In the genomic region with DNA sequence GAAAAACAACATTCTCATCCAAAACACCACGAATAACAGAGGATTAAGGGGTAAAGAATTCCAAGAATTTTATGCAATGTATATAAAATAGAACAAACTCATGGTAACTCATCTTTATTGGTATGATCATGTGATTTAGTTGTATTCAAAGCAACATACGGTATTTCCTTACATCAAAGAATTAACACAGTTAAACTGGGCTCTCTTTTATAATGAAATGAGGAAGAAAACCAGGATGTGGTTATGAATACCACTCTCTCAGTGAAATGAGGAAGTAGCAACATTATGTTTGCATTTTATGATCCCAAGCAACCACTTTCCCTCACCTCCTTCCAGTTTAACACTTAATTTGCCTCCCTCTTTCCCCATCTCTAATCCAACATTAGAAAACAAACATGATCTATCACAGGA, we compare ENCODE assay signal across 8 cellular contexts. TPM values are rescaled to one million over a fixed set of nuclear protein-coding genes. Genes with fewer than 3 reads are reported as not detected.
DNase-seq lines count a peak whose midpoint lies in the region; ATAC-seq and TF ChIP-seq lines count a peak whose summit lies in the region.

No MANE protein-coding gene starts in this region.

- H3K27ac ChIP-seq in PC-9 (peak overlapping the region; percentile 77), MM.1S (ENCODE audit: low read length) (no peak overlapping the region)

- peak overlapping the region; percentile 43 for H3K4me2 ChIP-seq in PC-9
- H3K4me2 ChIP-seq in MM.1S (ENCODE audit: low read depth, low read length) = no peak overlapping the region

- H3K9ac ChIP-seq in MM.1S (ENCODE audit: low read length) = no peak overlapping the region

- H3K4me1 ChIP-seq in PC-9 (replicated peaks; ENCODE audit: insufficient read depth) = peaks cover 53% of the 10 kb centered on the region
- H3K4me1 ChIP-seq in MM.1S (ENCODE audit: low read length) = no peaks in the 10 kb centered on the region

- POLR2A ChIA-PET in PC-9 (lab: Charles Lee; ENCODE audit: unreplicated experiment) = interaction anchor here (0.7 kb wide), 1 partner anchor 1203 kb away, joined by 3 read pairs; no protein-coding TSS in a partner anchor

- peaks cover 74% of the 10 kb centered on the region for H3K79me2 ChIP-seq in PC-9 (ENCODE audit: low read depth)
- H3K79me2 ChIP-seq in MM.1S (ENCODE audit: low read length) = 0 out of 2 replicates have a peak, but pooled peaks cover 5% of the 10 kb centered on the region

- peaks cover 25% of the 10 kb centered on the region for H3K36me3 ChIP-seq in PC-9 (ENCODE audit: low read depth)
- H3K36me3 ChIP-seq in MM.1S (replicated peaks; ENCODE audit: insufficient read depth, low read length) = no peaks in the 10 kb centered on the region

- H3K4me3 ChIP-seq in PC-9 = peak overlapping the region; percentile 5; the same call in 1 of the 2 replicates
- H3K4me3 ChIP-seq in epithelial cell of esophagus (ENCODE audit: low read length) = no peak overlapping the region
- H3K4me3 ChIP-seq in MM.1S (ENCODE audit: low read length) = no peak overlapping the region

- H3K9me3 Mint-ChIP-seq in activated CD4-positive, alpha-beta T cell treated with anti-CD3 and anti-CD28 coated beads, Interleukin-2, amount 10 ng/mL, durations not matched to agents 24 days and 14 days = peaks cover 4% of the 10 kb centered on the region

- no peaks in the 10 kb centered on the region for H4K20me1 ChIP-seq in PC-9 (ENCODE audit: insufficient read depth)
- H4K20me1 ChIP-seq in MM.1S (ENCODE audit: insufficient read depth, low read length) = no peaks in the 10 kb centered on the region

- DNase-seq in activated CD4-positive, alpha-beta T cell treated with anti-CD3 and anti-CD28 coated beads, Interleukin-2, amount 10 ng/mL, durations not matched to agents 24 days and 14 days = no peak
- DNase-seq in activated CD4-positive, alpha-beta T cell treated with anti-CD3 and anti-CD28 coated beads for 1 hour = no peak
- DNase-seq in PC-9 (peak in 1 of 2 experiments; percentile 99), epithelial cell of esophagus (ENCODE audit: low read depth) (peak; percentile 36), MM.1S (no peak), globus pallidus (ENCODE audit: low spot score) (no peak)

- intact Hi-C loops in activated CD4-positive, alpha-beta T cell treated with anti-CD3 and anti-CD28 coated beads, Interleukin-2, amount 10 ng/mL, durations not matched to agents 24 days and 14 days (cut with micrococcal nuclease) = loop anchor here (5.0 kb wide), 1 partner anchor 114 kb away; the partner anchor contains the start of genes ALKBH1 and SLIRP
- intact Hi-C loops in PC-9 (cut with micrococcal nuclease; ENCODE audit: unreplicated experiment) = loop anchor here (2.0 kb wide), 1 partner anchor 23 kb away; the partner anchor contains the start of gene SPTLC2

- BruUV-seq in PC-9 (replicated peaks; lab: Mats Ljungman, UMichigan) = no TSS peak

- H3F3A ChIP-seq in PC-9 (ENCODE audit: insufficient read depth, low read depth) (peaks cover 47% of the 10 kb centered on the region), MM.1S (ENCODE audit: insufficient read depth, low read length) (no peaks in the 10 kb centered on the region)

- peak overlapping the region; percentile 66 for H3K4me3 Mint-ChIP-seq in activated CD4-positive, alpha-beta T cell treated with anti-CD3 and anti-CD28 coated beads, Interleukin-2, amount 10 ng/mL, durations not matched to agents 24 days and 14 days

- H3K9me3 ChIP-seq in PC-9 (ENCODE audit: insufficient read depth, low read depth) (no peaks in the 10 kb centered on the region), MM.1S (replicated peaks; ENCODE audit: insufficient read depth, low read length) (no peaks in the 10 kb centered on the region)

- H3K27me3 ChIP-seq in PC-9 (ENCODE audit: insufficient read depth, low read depth) (no peaks in the 10 kb centered on the region), MM.1S (replicated peaks; ENCODE audit: insufficient read depth, low read length) (no peaks in the 10 kb centered on the region)

- peaks cover 44% of the 10 kb centered on the region for H3K4me1 Mint-ChIP-seq in activated CD4-positive, alpha-beta T cell treated with anti-CD3 and anti-CD28 coated beads, Interleukin-2, amount 10 ng/mL, durations not matched to agents 24 days and 14 days

- H3K9me2 ChIP-seq in PC-9 (ENCODE audit: insufficient read depth) (no peaks in the 10 kb centered on the region), MM.1S (replicated peaks; ENCODE audit: insufficient read depth, low read length) (no peaks in the 10 kb centered on the region)

- peak; percentile 60 for ATAC-seq in HG02870 (IDR thresholded peaks at IDR 0.05; ENCODE audit: unreplicated experiment)
- no peak for ATAC-seq in esophagus mucosa

- TF ChIP-seq CTCF in PC-9 (conservative IDR thresholded peaks at IDR 0.05) (no peak), epithelial cell of esophagus (IDR thresholded peaks at IDR 0.05; ENCODE audit: insufficient read depth, low read depth, low read length, missing control alignments) (no peak), MM.1S (IDR thresholded peaks at IDR 0.05; ENCODE audit: low read length) (no peak)

- H3K27me3 Mint-ChIP-seq in activated CD4-positive, alpha-beta T cell treated with anti-CD3 and anti-CD28 coated beads, Interleukin-2, amount 10 ng/mL, durations not matched to agents 24 days and 14 days = no peaks in the 10 kb centered on the region

- CTCF ChIA-PET in PC-9 (lab: Charles Lee) = no interaction called here

- peak overlapping the region; percentile 90 for H3K27ac Mint-ChIP-seq in activated CD4-positive, alpha-beta T cell treated with anti-CD3 and anti-CD28 coated beads, Interleukin-2, amount 10 ng/mL, durations not matched to agents 24 days and 14 days

- H3K36me3 Mint-ChIP-seq in activated CD4-positive, alpha-beta T cell treated with anti-CD3 and anti-CD28 coated beads, Interleukin-2, amount 10 ng/mL, durations not matched to agents 24 days and 14 days (ENCODE audit: low read depth) = peaks cover 37% of the 10 kb centered on the region

- no peak overlapping the region for H2AFZ ChIP-seq in PC-9
- no peak overlapping the region for H2AFZ ChIP-seq in MM.1S (ENCODE audit: low read length)

RNA-seq across cellular contexts. Expression of gene SPTLC2, which starts 22.9 kb away (rescaled TPM):
- total RNA-seq in activated CD4-positive, alpha-beta T cell treated with anti-CD3 and anti-CD28 coated beads, Interleukin-2, amount 10 ng/mL, durations not matched to agents 24 days and 14 days = 26.6 and 28.3 TPM in 2 replicates
- total RNA-seq in PC-9 (2021) (68.4 and 81.7 TPM in 2 replicates), esophagus mucosa (40.1 TPM)
